13 cellular contexts compared by ENCODE assay signal in genomic region chr7:29375641-29376562, GRCh38.
A peak's percentile ranks its signal among the peaks of the same experiment; 100 is the strongest.
DNase-seq lines count a peak whose midpoint lies in the region; ATAC-seq, FAIRE-seq and TF ChIP-seq lines count a peak whose summit lies in the region.
"Had no signal": no experiment of that assay in that cellular context is flagged by ENCODE, and none has a peak within 500 bp of the region (broad histone marks: within the 10 kb centered on the region; RNA-seq: fewer than 3 reads in every experiment).

No MANE protein-coding gene starts in this region.

- H2AFZ ChIP-seq in H9 (ENCODE audit: low read length) (no peak overlapping the region), PC-3 (ENCODE audit: low read length) (no peak overlapping the region), trophoblast cell (ENCODE audit: insufficient read depth, low read length, poor library complexity) (no peak overlapping the region)

- no peak overlapping the region for H4K91ac ChIP-seq in H9 (ENCODE audit: insufficient read length, low read depth, low read length)
- no peak overlapping the region for H4K91ac ChIP-seq in trophoblast cell (ENCODE audit: low read depth, low read length)

- H3K4me1 Mint-ChIP-seq in H9: peaks cover 11 to 12% of the 10 kb centered on the region in 2 experiments

- H3K9me3 Mint-ChIP-seq in H9: no peaks in the 10 kb centered on the region

- H3K27ac ChIP-seq in H9 (ENCODE audit: insufficient read length, low read depth, low read length) (no peak overlapping the region), PC-3 (ENCODE audit: low read length) (no peak overlapping the region), trophoblast cell (ENCODE audit: low read depth, low read length) (no peak overlapping the region)
- H3K27ac ChIP-seq: tibial artery had no signal

- H3K18ac ChIP-seq in H9 (ENCODE audit: insufficient read length, low read depth, low read length): no peak overlapping the region
- no peak overlapping the region for H3K18ac ChIP-seq in trophoblast cell (ENCODE audit: low read length)

- TF ChIP-seq CTCF in H9 (conservative IDR thresholded peaks at IDR 0.05): no peak
- no peak for TF ChIP-seq CTCF in PC-3 (conservative IDR thresholded peaks at IDR 0.05; ENCODE audit: low read depth, low read length)
- no peak for TF ChIP-seq CTCF in fibroblast of mammary gland (conservative IDR thresholded peaks at IDR 0.05; ENCODE audit: control insufficient read depth, insufficient read depth, low read depth, low read length)
- no peak for TF ChIP-seq CTCF in GM10266 (IDR thresholded peaks at IDR 0.05; ENCODE audit: control insufficient read depth, insufficient read depth, low read depth, missing control alignments)

- H3K4me2 ChIP-seq in H9 (ENCODE audit: insufficient read depth, insufficient read length, low read length) (no peak overlapping the region), PC-3 (ENCODE audit: low read length) (0 out of 2 replicates have a peak overlapping the region, but pooled peaks have one; percentile 22), trophoblast cell (ENCODE audit: low read length) (no peak overlapping the region)

- DNase-seq in H9: peak; percentile 34
- peak; percentile 57 for DNase-seq in PC-3
- DNase-seq in fibroblast of mammary gland (ENCODE audit: low read depth): peak; percentile 21
- peak; percentile 33 to 76 for DNase-seq in trophoblast cell
- no peak for DNase-seq in RCC 7860 (ENCODE audit: low spot score)
- no peak for DNase-seq in GM10266 (ENCODE audit: extremely low spot score)
- DNase-seq: activated CD4-positive, alpha-beta T cell treated with anti-CD3 and anti-CD28 coated beads for 48 hours; NCI-H1694 treated with DMSO at 0.1 percent for 48 hours; occipital lobe; SHP77 treated with DMSO at 0.1 percent for 48 hours; tibial artery had no signal

- H2BK5ac ChIP-seq in H9 (ENCODE audit: insufficient read length, low read length): no peak overlapping the region
- H2BK5ac ChIP-seq in trophoblast cell (ENCODE audit: low read depth, low read length, poor library complexity): no peak overlapping the region

- H3K27ac Mint-ChIP-seq in H9: no peak overlapping the region
- H3K27ac Mint-ChIP-seq: activated naive CD8-positive, alpha-beta T cell had no signal

- H4K5ac ChIP-seq in H9 (ENCODE audit: insufficient read length, low read depth, low read length): no peak overlapping the region

- no peak overlapping the region for H3K23ac ChIP-seq in H9 (ENCODE audit: insufficient read length, low read depth, low read length)
- H3K23ac ChIP-seq in trophoblast cell (ENCODE audit: low read length): no peak overlapping the region

- intact Hi-C loops in PC-3 (cut with micrococcal nuclease): no loop called here

- H3K14ac ChIP-seq in H9 (ENCODE audit: insufficient read depth, low read length) (no peak overlapping the region), trophoblast cell (ENCODE audit: low read length) (no peak overlapping the region)

- FAIRE-seq in RCC 7860 (lab: Jason Lieb, UNC): no peak

- H3K9me3 ChIP-seq in H9 (ENCODE audit: control insufficient read depth, low read depth, low read length): no peaks in the 10 kb centered on the region
- no peaks in the 10 kb centered on the region for H3K9me3 ChIP-seq in PC-3 (ENCODE audit: low read length)
- H3K9me3 ChIP-seq in trophoblast cell (ENCODE audit: insufficient read depth, low read depth, low read length): no peaks in the 10 kb centered on the region
- H3K9me3 ChIP-seq: tibial artery had no signal

- no CpG with 5 or more reads among the region's 7 CpGs for whole genome bisulfite sequencing in H9 (ENCODE audit: extremely low coverage, insufficient read length, low lambda C conversion rate)
- WGBS in trophoblast cell (ENCODE audit: extremely low coverage, insufficient coverage, insufficient read length): no CpG with 5 or more reads among the region's 7 CpGs

- ATAC-seq in PC-3 (peak; percentile 52), GM19351 (IDR thresholded peaks at IDR 0.05; ENCODE audit: unreplicated experiment) (no peak)

- H3K36me3 Mint-ChIP-seq in H9 (ENCODE audit: insufficient read depth in 1 of 3, low read depth in 3 of 3): no peaks in the 10 kb centered on the region
- H3K36me3 Mint-ChIP-seq: activated naive CD8-positive, alpha-beta T cell had no signal

- no peaks in the 10 kb centered on the region for H3K27me3 ChIP-seq in H9 (ENCODE audit: insufficient read depth, low read length)
- H3K27me3 ChIP-seq in PC-3 (ENCODE audit: low read length): no peaks in the 10 kb centered on the region
- no peaks in the 10 kb centered on the region for H3K27me3 ChIP-seq in trophoblast cell (ENCODE audit: insufficient read depth, low read length)
- H3K27me3 ChIP-seq: tibial artery had no signal

- H3K79me1 ChIP-seq in H9 (ENCODE audit: insufficient read depth, low read depth, low read length, poor library complexity, severe bottlenecking) (no peaks in the 10 kb centered on the region), trophoblast cell (ENCODE audit: low read length) (no peaks in the 10 kb centered on the region)

- no peaks in the 10 kb centered on the region for H4K20me1 ChIP-seq in H9 (ENCODE audit: control insufficient read depth, insufficient read depth, insufficient read length)
- no peaks in the 10 kb centered on the region for H4K20me1 ChIP-seq in PC-3 (ENCODE audit: low read length)

- H3K9ac ChIP-seq in H9 (ENCODE audit: extremely low read depth, insufficient read length, low read length) (no peak overlapping the region), PC-3 (ENCODE audit: low read length) (no peak overlapping the region), trophoblast cell (ENCODE audit: low read length) (no peak overlapping the region)

- H2BK12ac ChIP-seq in H9 (ENCODE audit: insufficient read length, low read depth, low read length) (no peak overlapping the region), trophoblast cell (ENCODE audit: low read length) (no peak overlapping the region)

- H3F3A ChIP-seq in PC-3 (ENCODE audit: low read length, unreplicated experiment): no peaks in the 10 kb centered on the region

- no peaks in the 10 kb centered on the region for H3K79me2 ChIP-seq in H9 (ENCODE audit: insufficient read depth, low read length)
- H3K79me2 ChIP-seq in PC-3 (ENCODE audit: low read length): no peaks in the 10 kb centered on the region
- H3K79me2 ChIP-seq in trophoblast cell (ENCODE audit: control insufficient read depth, insufficient read depth, low read length, poor library complexity): no peaks in the 10 kb centered on the region

- H2BK120ac ChIP-seq in H9 (ENCODE audit: low read depth, low read length, poor library complexity, severe bottlenecking): no peak overlapping the region
- H2BK120ac ChIP-seq in trophoblast cell (ENCODE audit: insufficient read depth, low read length, poor library complexity): no peak overlapping the region

- H3K4ac ChIP-seq in H9 (ENCODE audit: low read depth, low read length) (no peak overlapping the region), trophoblast cell (ENCODE audit: low read depth, low read length) (no peak overlapping the region)

- H3K9me2 ChIP-seq in PC-3 (replicated peaks; ENCODE audit: low read length): no peaks in the 10 kb centered on the region

- H2BK15ac ChIP-seq in H9 (ENCODE audit: low read depth, low read length): no peak overlapping the region

- H3K4me1 ChIP-seq in H9 (ENCODE audit: insufficient read depth, low read length): peaks cover 5% of the 10 kb centered on the region; the same call in 1 of the 2 replicates
- peaks cover 35% of the 10 kb centered on the region for H3K4me1 ChIP-seq in PC-3 (ENCODE audit: insufficient read depth, low read length)
- peaks cover 0 to 5% of the 10 kb centered on the region in 2 experiments for H3K4me1 ChIP-seq in trophoblast cell (ENCODE audit: control insufficient read depth in 1 of 2, insufficient read depth in 2 of 2, low read length in 2 of 2)

- H3K4me3 ChIP-seq in PC-3 (ENCODE audit: low read length) (no peak overlapping the region), fibroblast of mammary gland (ENCODE audit: control insufficient read depth, low read depth, low read length) (no peak overlapping the region), trophoblast cell (ENCODE audit: low read depth, low read length) (no peak overlapping the region)
- H3K4me3 ChIP-seq: tibial artery had no signal

- no peak overlapping the region for H2AK5ac ChIP-seq in H9 (ENCODE audit: insufficient read length, low read length)
- no peak overlapping the region for H2AK5ac ChIP-seq in trophoblast cell (ENCODE audit: low read length)

- H3T11ph ChIP-seq in H9 (ENCODE audit: low read length): no peak overlapping the region

- no peak overlapping the region for H3K4me3 Mint-ChIP-seq in H9
- H3K4me3 Mint-ChIP-seq: activated naive CD8-positive, alpha-beta T cell had no signal

- H3K27me3 Mint-ChIP-seq in H9 (ENCODE audit: low read depth): no peaks in the 10 kb centered on the region; the same call in 1 of the 2 replicates
- H3K27me3 Mint-ChIP-seq: activated naive CD8-positive, alpha-beta T cell had no signal

- H4K12ac ChIP-seq in trophoblast cell (ENCODE audit: low read depth, low read length): no peak overlapping the region

- no peak overlapping the region for H2BK20ac ChIP-seq in H9 (ENCODE audit: low read depth, low read length, poor library complexity, severe bottlenecking)

- H4K8ac ChIP-seq in H9 (replicated peaks; ENCODE audit: insufficient read length, low read depth, low read length) (no peak overlapping the region), trophoblast cell (ENCODE audit: low read depth, low read length) (no peak overlapping the region)

- POLR2A ChIA-PET in PC-3 (lab: Charles Lee; ENCODE audit: unreplicated experiment): no interaction called here

- no TSS peak for BruUV-seq in PC-3 (replicated peaks; lab: Mats Ljungman, UMichigan)

- H3K36me3 ChIP-seq in PC-3 (ENCODE audit: low read depth, low read length) (no peaks in the 10 kb centered on the region), trophoblast cell (ENCODE audit: control insufficient read depth in 1 of 2, insufficient read depth in 2 of 2, low read length in 2 of 2) (peaks cover 7 to 28% of the 10 kb centered on the region in 2 experiments)
- H3K36me3 ChIP-seq: tibial artery had no signal

- no peaks in the 10 kb centered on the region for H3K23me2 ChIP-seq in H9 (ENCODE audit: insufficient read length, low read depth, low read length, poor library complexity, severe bottlenecking)

- H3K56ac ChIP-seq in H9 (ENCODE audit: insufficient read length, low read depth, low read length): no peak overlapping the region

- CTCF ChIA-PET in PC-3 (lab: Charles Lee): no interaction called here

Comparison
In these comparisons a context has a peak if more than half of its experiments do, and no peak if none do; other contexts are left out.
1. DNase-seq: peak in H9 (single experiment), PC-3 (single experiment), fibroblast of mammary gland (single experiment) and trophoblast cell (2 of 2); none in RCC 7860 (single experiment) and GM10266 (single experiment).